In genomic region chr3:108054935-108055334, GRCh38 we compare ENCODE assay signal across 1 cellular context.
TF ChIP-seq lines count a peak whose summit lies in the region.

No MANE protein-coding gene starts in this region.

TF ChIP-seq in GM12878, 131 proteins besides CTCF, POLR2A, EP300 and RAD21:
- TF ChIP-seq RCOR1 (conservative IDR thresholded peaks at IDR 0.05; ENCODE audit: low read depth, low read length) = no peak
TF ChIP-seq in GM12878: peak in this region for 0.
